In the genomic region with DNA sequence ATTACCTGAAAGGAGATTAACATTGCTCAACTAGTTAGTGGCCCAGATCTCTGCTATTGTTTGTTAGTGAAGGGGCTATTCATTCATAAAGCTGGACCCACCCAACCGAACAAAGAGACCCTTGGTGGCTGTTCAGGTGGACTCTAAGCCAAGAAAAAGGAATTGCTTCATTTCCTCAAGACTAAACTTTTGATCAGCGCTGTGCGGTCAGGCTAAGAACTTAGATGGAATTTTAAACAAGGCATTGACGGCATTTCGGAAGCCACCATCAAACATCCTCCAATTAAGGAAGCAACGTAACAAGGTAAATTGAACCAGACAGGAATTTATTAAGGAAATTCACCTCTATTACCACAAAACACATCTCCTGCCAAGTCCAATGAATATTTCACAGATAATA, we compare ENCODE assay signal across 32 cellular contexts. TPM values are rescaled to one million over a fixed set of nuclear protein-coding genes. Genes with fewer than 3 reads are reported as not detected.
A peak's percentile ranks its signal among the peaks of the same experiment; 100 is the strongest.
DNase-seq lines count a peak whose midpoint lies in the region; ATAC-seq and TF ChIP-seq lines count a peak whose summit lies in the region.
"Had no signal": no experiment of that assay in that cellular context is flagged by ENCODE, and none has a peak within 500 bp of the region (broad histone marks: within the 10 kb centered on the region; RNA-seq: fewer than 3 reads in every experiment).

No MANE protein-coding gene starts in this region.

- H3K27ac ChIP-seq in HCT116 (ENCODE audit: low read depth, low read length) (no peak overlapping the region), neural progenitor cell (peak overlapping the region; percentile 82), substantia nigra (ENCODE audit: low read depth, low read length, poor library complexity, severe bottlenecking) (no peak overlapping the region)
- H3K27ac ChIP-seq: PC-9, SJCRH30 had no signal

- no peaks in the 10 kb centered on the region for H3K9me3 Mint-ChIP-seq in neural progenitor cell
- H3K9me3 Mint-ChIP-seq: CD4-positive, alpha-beta memory T cell; H9 had no signal

- CTCF ChIA-PET in HCT116 (lab: Charles Lee) = no interaction called here

- H3K4me2 ChIP-seq in HCT116 (ENCODE audit: low read length) = no peak overlapping the region
- H3K4me2 ChIP-seq in neural progenitor cell = peak overlapping the region; percentile 74
- H3K4me2 ChIP-seq: PC-9 had no signal

- peaks cover 2% of the 10 kb centered on the region for H3K27me3 Mint-ChIP-seq in neural progenitor cell (ENCODE audit: insufficient read depth, low read depth)

- H3K4me1 ChIP-seq in HCT116 (ENCODE audit: control insufficient read depth in 1 of 2, insufficient read depth in 2 of 2, low read length in 2 of 2) (peaks cover 11 to 30% of the 10 kb centered on the region in 2 experiments; a peak in 3 of 4 replicates), neural progenitor cell (peaks cover 52% of the 10 kb centered on the region)
- H3K4me1 ChIP-seq: SJCRH30 had no signal

- no peak overlapping the region for H3K27ac Mint-ChIP-seq in neural progenitor cell
- H3K27ac Mint-ChIP-seq: CD4-positive, alpha-beta memory T cell; H9 had no signal

- H3K9me3 ChIP-seq in HCT116 (ENCODE audit: control insufficient read depth in 1 of 2, insufficient read depth in 1 of 2, low read depth in 1 of 2, low read length in 2 of 2) (no peaks in the 10 kb centered on the region), neural progenitor cell (ENCODE audit: low read depth) (no peaks in the 10 kb centered on the region)
- H3K9me3 ChIP-seq: SJCRH30 had no signal

- H3K9me2 ChIP-seq in HCT116 (ENCODE audit: insufficient read depth) = 0 out of 2 replicates have a peak, but pooled peaks cover 4% of the 10 kb centered on the region

- H4K20me1 ChIP-seq in HCT116 (ENCODE audit: insufficient read depth) (no peaks in the 10 kb centered on the region), neural progenitor cell (ENCODE audit: low read depth) (no peaks in the 10 kb centered on the region)

- no peak overlapping the region for H3K4me3 Mint-ChIP-seq in neural progenitor cell
- H3K4me3 Mint-ChIP-seq: CD4-positive, alpha-beta memory T cell; H9 had no signal

- POLR2A ChIA-PET in HCT116 (lab: Charles Lee) = no interaction called here

- TF ChIP-seq CTCF in HCT116 (IDR thresholded peaks at IDR 0.05 in 2 of 3, conservative IDR thresholded peaks at IDR 0.05 in 1 of 3; ENCODE audit: borderline replicate concordance in 1 of 3, insufficient read depth in 1 of 3, low read depth in 2 of 3, low read length in 2 of 3) (no peak), neural progenitor cell (IDR thresholded peaks at IDR 0.05) (no peak)

- no peaks in the 10 kb centered on the region for H3K36me3 ChIP-seq in HCT116 (ENCODE audit: control insufficient read depth in 1 of 2, insufficient read depth in 2 of 2, low read length in 2 of 2)
- H3K36me3 ChIP-seq in neural progenitor cell = no peaks in the 10 kb centered on the region
- H3K36me3 ChIP-seq: SJCRH30 had no signal

- H3F3A ChIP-seq in neural progenitor cell (ENCODE audit: low read depth) = peaks cover 42% of the 10 kb centered on the region

- peak overlapping the region; percentile 0 for H2AFZ ChIP-seq in HCT116 (ENCODE audit: low read depth, low read length, poor library complexity, severe bottlenecking)
- H2AFZ ChIP-seq in neural progenitor cell (replicated peaks) = no peak overlapping the region
- H2AFZ ChIP-seq: PC-9 had no signal

- RAD21 ChIA-PET in HCT116 (lab: Charles Lee; ENCODE audit: low non-redundant PET in 1 of 2, low total read pairs in 2 of 2, uncharacterized antibody in 2 of 2, unreplicated experiment in 2 of 2) = no interaction called here

- BruUV-seq in HCT116 (replicated peaks; lab: Mats Ljungman, UMichigan) = no TSS peak

- H3K79me2 ChIP-seq in HCT116 (ENCODE audit: insufficient read depth, low read length) = no peaks in the 10 kb centered on the region
- no peaks in the 10 kb centered on the region for H3K79me2 ChIP-seq in neural progenitor cell (ENCODE audit: low read depth)

- H3K9ac ChIP-seq in HCT116 (ENCODE audit: low read length) (no peak overlapping the region), neural progenitor cell (no peak overlapping the region)

- no peak for TF ChIP-seq RAD21 in HCT116 (IDR thresholded peaks at IDR 0.05; ENCODE audit: low read depth)

- H3K4me1 Mint-ChIP-seq in neural progenitor cell = peaks cover 25% of the 10 kb centered on the region
- H3K4me1 Mint-ChIP-seq: CD4-positive, alpha-beta memory T cell had no signal

- DNase-seq in HCT116 (ENCODE audit: low read depth, low spot score) = no peak
- peak; percentile 71 for DNase-seq in astrocyte of the hippocampus (ENCODE audit: low read depth, low spot score)
- peak; percentile 76 for DNase-seq in neural progenitor cell (ENCODE audit: low spot score)
- no peak for DNase-seq in NCI-H345 (lab: John Stamatoyannopoulos, UW)
- DNase-seq in substantia nigra (lab: John Stamatoyannopoulos, UW) = no peak
- no peak for DNase-seq in DMS79 (lab: John Stamatoyannopoulos, UW)
- no peak for DNase-seq in retina
- DNase-seq: C1 segment of cervical spinal cord; CD4-positive, alpha-beta memory T cell; COR-L47; DMS 273 treated with DMSO at 0.1 percent for 48 hours; DND-41; H9; Kasumi-1; NCI-H1092 treated with DMSO at 0.1 percent for 48 hours; NCI-H1436; NCI-H187; NCI-H2081 treated with DMSO at 0.1 percent for 48 hours; NCI-H2171; NCI-H446; NCI-H526; NCI-H82; NK-92 treated with Interleukin-12 subunit alpha and Interleukin-12 subunit beta, amount 100 ng/mL, for 24 hours; PC-9; SJCRH30 had no signal

- intact Hi-C loops in HCT116 (cut with micrococcal nuclease) = no loop called here

- H3K27me3 ChIP-seq in HCT116 (ENCODE audit: insufficient read depth, low read length) (no peaks in the 10 kb centered on the region), neural progenitor cell (no peaks in the 10 kb centered on the region)
- H3K27me3 ChIP-seq: SJCRH30 had no signal

- H3K4me3 ChIP-seq in HCT116 (replicated peaks in 1 of 2; ENCODE audit: low read depth in 1 of 2, low read length in 2 of 2) (no peak overlapping the region), neural progenitor cell (peak overlapping the region; percentile 31)
- H3K4me3 ChIP-seq: K562, PC-9, SJCRH30 had no signal

- no peak for TF ChIP-seq POLR2A in HCT116 (IDR thresholded peaks at IDR 0.05; ENCODE audit: borderline replicate concordance, extremely low read depth, insufficient read depth, insufficient read length)

- H3K36me3 Mint-ChIP-seq in neural progenitor cell = no peaks in the 10 kb centered on the region
- H3K36me3 Mint-ChIP-seq: CD4-positive, alpha-beta memory T cell had no signal

- no peak for ATAC-seq in HCT116
- ATAC-seq: K562, Right ventricle myocardium inferior, SK-N-SH treated with all-trans-retinoic acid at 6 μM for 48 hours had no signal

TF ChIP-seq in HCT116, 20 proteins besides CTCF, POLR2A, EP300 and RAD21 (continues in another document):
- TF ChIP-seq EZH2phosphoT487 (IDR thresholded peaks at IDR 0.05; ENCODE audit: borderline replicate concordance) = no peak
- TF ChIP-seq, protein P1, sequence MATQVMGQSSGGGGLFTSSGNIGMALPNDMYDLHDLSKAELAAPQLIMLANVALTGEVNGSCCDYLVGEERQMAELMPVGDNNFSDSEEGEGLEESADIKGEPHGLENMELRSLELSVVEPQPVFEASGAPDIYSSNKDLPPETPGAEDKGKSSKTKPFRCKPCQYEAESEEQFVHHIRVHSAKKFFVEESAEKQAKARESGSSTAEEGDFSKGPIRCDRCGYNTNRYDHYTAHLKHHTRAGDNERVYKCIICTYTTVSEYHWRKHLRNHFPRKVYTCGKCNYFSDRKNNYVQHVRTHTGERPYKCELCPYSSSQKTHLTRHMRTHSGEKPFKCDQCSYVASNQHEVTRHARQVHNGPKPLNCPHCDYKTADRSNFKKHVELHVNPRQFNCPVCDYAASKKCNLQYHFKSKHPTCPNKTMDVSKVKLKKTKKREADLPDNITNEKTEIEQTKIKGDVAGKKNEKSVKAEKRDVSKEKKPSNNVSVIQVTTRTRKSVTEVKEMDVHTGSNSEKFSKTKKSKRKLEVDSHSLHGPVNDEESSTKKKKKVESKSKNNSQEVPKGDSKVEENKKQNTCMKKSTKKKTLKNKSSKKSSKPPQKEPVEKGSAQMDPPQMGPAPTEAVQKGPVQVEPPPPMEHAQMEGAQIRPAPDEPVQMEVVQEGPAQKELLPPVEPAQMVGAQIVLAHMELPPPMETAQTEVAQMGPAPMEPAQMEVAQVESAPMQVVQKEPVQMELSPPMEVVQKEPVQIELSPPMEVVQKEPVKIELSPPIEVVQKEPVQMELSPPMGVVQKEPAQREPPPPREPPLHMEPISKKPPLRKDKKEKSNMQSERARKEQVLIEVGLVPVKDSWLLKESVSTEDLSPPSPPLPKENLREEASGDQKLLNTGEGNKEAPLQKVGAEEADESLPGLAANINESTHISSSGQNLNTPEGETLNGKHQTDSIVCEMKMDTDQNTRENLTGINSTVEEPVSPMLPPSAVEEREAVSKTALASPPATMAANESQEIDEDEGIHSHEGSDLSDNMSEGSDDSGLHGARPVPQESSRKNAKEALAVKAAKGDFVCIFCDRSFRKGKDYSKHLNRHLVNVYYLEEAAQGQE (IDR thresholded peaks at IDR 0.05; ENCODE audit: low read depth) = no peak
- no peak for TF ChIP-seq ZFX (IDR thresholded peaks at IDR 0.05)
- TF ChIP-seq SIN3A (IDR thresholded peaks at IDR 0.05; ENCODE audit: low read depth) = no peak
- no peak for TF ChIP-seq JUND (IDR thresholded peaks at IDR 0.05)
- TF ChIP-seq SRF (IDR thresholded peaks at IDR 0.05; ENCODE audit: low read depth) = no peak
- TF ChIP-seq FOSL1 (IDR thresholded peaks at IDR 0.05; ENCODE audit: low read depth) = no peak
- TF ChIP-seq CEBPB (IDR thresholded peaks at IDR 0.05; ENCODE audit: low read depth) = no peak
- no peak for TF ChIP-seq SP1 (IDR thresholded peaks at IDR 0.05; ENCODE audit: low read depth)
- TF ChIP-seq YY1 (IDR thresholded peaks at IDR 0.05; ENCODE audit: extremely low read depth, insufficient replicate concordance, low read depth, low read length) = no peak
- TF ChIP-seq, protein P2, sequence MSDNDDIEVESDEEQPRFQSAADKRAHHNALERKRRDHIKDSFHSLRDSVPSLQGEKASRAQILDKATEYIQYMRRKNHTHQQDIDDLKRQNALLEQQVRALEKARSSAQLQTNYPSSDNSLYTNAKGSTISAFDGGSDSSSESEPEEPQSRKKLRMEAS (IDR thresholded peaks at IDR 0.05) = no peak
- TF ChIP-seq CBX3 (IDR thresholded peaks at IDR 0.05; ENCODE audit: low read depth) = no peak
- no peak for TF ChIP-seq TCF7L2 (IDR thresholded peaks at IDR 0.05; ENCODE audit: borderline replicate concordance, extremely low read depth, insufficient read depth, insufficient read length)
- TF ChIP-seq ELF1 (IDR thresholded peaks at IDR 0.05; ENCODE audit: borderline replicate concordance, low read depth) = no peak

RNA-seq across cellular contexts. Expression of a gene that starts 19.9 kb away (rescaled TPM):
- total RNA-seq in HCT116 (2021; ENCODE audit: unreplicated experiment) = not detected
- polyA plus RNA-seq in HCT116 (2012) = not detected in 2 replicates
- total RNA-seq in neural progenitor cell (ENCODE audit: low replicate concordance) = not detected in 2 replicates
- total RNA-seq: A673; CD4-positive, alpha-beta memory T cell; H9; HT-29; K562; M059J; PC-9; Right ventricle myocardium inferior; RPMI7951; SJCRH30 had no signal
- polyA plus RNA-seq: CD4-positive, alpha-beta memory T cell; K562 had no signal

RNA-seq across cellular contexts. Expression of a gene that starts 50.4 kb away (rescaled TPM):
- 61.2 TPM for total RNA-seq in HCT116 (2021; ENCODE audit: unreplicated experiment)
- polyA plus RNA-seq in HCT116 (2012) = 37.6 and 52.3 TPM in 2 replicates
- 72.8 and 90.2 TPM in 2 replicates for total RNA-seq in neural progenitor cell (ENCODE audit: low replicate concordance)
- polyA plus RNA-seq: CD4-positive, alpha-beta memory T cell had no signal

Comparison
In these comparisons a context has a peak if more than half of its experiments do, and no peak if none do; other contexts are left out.
1. DNase-seq: peak in astrocyte of the hippocampus (single experiment) and neural progenitor cell (single experiment); none in HCT116 (single experiment), NCI-H345 (single experiment), substantia nigra (0 of 49), DMS79 (single experiment) and retina (single experiment).